ENCODE assay signal across 12 cellular contexts in genomic region chr15:44550734-44551133, GRCh38.
"Had no signal": no experiment of that assay in that cellular context is flagged by ENCODE, and none has a peak within 500 bp of the region (broad histone marks: within the 10 kb centered on the region; RNA-seq: fewer than 3 reads in every experiment).

No MANE protein-coding gene starts in this region.

- H3K4me3 Mint-ChIP-seq: activated naive CD4-positive, alpha-beta T cell treated with anti-CD3 and anti-CD28 coated beads, Interleukin-2, amount 50 U/mL, for 24 hours; brain; central memory CD8-positive, alpha-beta T cell; dendritic cell treated with granulocyte-macrophage colony-stimulating factor and Interleukin-4, amounts not matched to agents 40 ng/mL and 50 ng/mL, for 4 days; effector memory CD8-positive, alpha-beta T cell; type B pancreatic cell had no signal

- ATAC-seq: activated CD4-positive, CD25-positive, alpha-beta regulatory T cell treated with anti-CD3 and anti-CD28 coated beads, Interleukin-2, amount 50 U/mL, for 24 hours; left ventricle myocardium superior had no signal

- H3K27me3 Mint-ChIP-seq: activated naive CD4-positive, alpha-beta T cell treated with anti-CD3 and anti-CD28 coated beads, Interleukin-2, amount 50 U/mL, for 24 hours; brain; central memory CD8-positive, alpha-beta T cell; dendritic cell treated with granulocyte-macrophage colony-stimulating factor and Interleukin-4, amounts not matched to agents 40 ng/mL and 50 ng/mL, for 4 days; effector memory CD8-positive, alpha-beta T cell; type B pancreatic cell had no signal

- H3K9me3 Mint-ChIP-seq: activated naive CD4-positive, alpha-beta T cell treated with anti-CD3 and anti-CD28 coated beads, Interleukin-2, amount 50 U/mL, for 24 hours; brain; central memory CD8-positive, alpha-beta T cell; dendritic cell treated with granulocyte-macrophage colony-stimulating factor and Interleukin-4, amounts not matched to agents 40 ng/mL and 50 ng/mL, for 4 days; effector memory CD8-positive, alpha-beta T cell; type B pancreatic cell had no signal

- DNase-seq: activated CD4-positive, alpha-beta T cell treated with anti-CD3 and anti-CD28 coated beads, Interleukin-2, amount 50 U/mL, for 4 hours; amygdala; effector memory CD8-positive, alpha-beta T cell; kidney; left ventricle myocardium superior; small intestine had no signal

- H3K27ac Mint-ChIP-seq: activated naive CD4-positive, alpha-beta T cell treated with anti-CD3 and anti-CD28 coated beads, Interleukin-2, amount 50 U/mL, for 24 hours; dendritic cell treated with granulocyte-macrophage colony-stimulating factor and Interleukin-4, amounts not matched to agents 40 ng/mL and 50 ng/mL, for 4 days; type B pancreatic cell had no signal
